24 cellular contexts compared by ENCODE assay signal in the genomic region with DNA sequence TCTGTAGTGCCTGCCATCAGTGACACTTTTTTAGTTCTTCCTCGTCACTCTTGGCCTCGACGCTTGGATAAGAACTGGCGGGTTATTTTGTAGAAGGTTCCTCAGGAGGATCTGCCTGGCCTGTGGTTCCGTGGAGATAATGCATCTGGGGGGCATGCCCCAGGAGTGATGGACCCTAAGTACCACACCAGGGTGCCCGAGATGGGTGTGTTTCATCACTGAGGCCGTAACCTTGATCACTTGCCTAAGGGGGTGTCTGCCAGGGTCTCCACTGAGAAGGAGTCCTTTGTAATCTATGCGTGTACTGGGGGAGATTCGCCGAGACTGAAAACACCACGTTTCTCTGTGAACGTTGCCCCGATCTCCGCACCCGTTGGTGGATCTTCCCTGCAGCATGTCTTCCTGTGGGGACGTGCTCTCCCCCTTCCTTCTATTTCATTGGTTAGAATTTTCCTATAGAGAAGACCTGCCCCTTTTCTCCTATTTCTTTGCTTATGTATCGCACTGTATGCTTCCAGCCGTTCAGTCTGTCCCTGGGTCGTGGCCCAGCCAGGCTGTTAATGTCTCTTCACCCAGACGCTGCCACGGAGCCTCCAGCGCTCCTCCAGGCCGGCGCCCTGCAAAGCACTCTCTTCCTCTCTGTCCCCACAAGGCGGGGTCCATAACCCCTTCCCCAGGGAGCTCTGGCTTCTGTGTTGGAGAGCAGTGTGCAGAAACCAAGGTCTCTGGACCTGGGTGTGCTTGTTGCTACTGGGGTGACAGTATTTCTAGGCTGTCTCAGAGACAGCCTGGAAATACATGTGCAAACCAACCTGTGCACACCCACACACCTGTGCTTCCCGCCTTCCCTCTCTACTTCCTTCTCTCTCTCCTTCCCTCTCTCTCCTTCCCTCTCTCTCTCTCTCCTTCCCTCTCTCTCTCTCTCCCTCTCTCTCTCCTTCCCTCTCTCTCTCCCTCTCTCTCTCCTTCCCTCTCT. TPM values are rescaled to one million over a fixed set of nuclear protein-coding genes. Genes with fewer than 3 reads are reported as not detected.
DNase-seq lines count a peak whose midpoint lies in the region; ATAC-seq and TF ChIP-seq lines count a peak whose summit lies in the region.
"Had no signal": no experiment of that assay in that cellular context is flagged by ENCODE, and none has a peak within 500 bp of the region (broad histone marks: within the 10 kb centered on the region; RNA-seq: fewer than 3 reads in every experiment).

No MANE protein-coding gene starts in this region.

- peaks cover 29% of the 10 kb centered on the region for H3K27me3 ChIP-seq in IMR-90 (ENCODE audit: control insufficient read depth, insufficient read depth, low read length)
- H3K27me3 ChIP-seq in foreskin keratinocyte = no peaks in the 10 kb centered on the region
- H3K27me3 ChIP-seq: testis, vagina had no signal

- DNase-seq in activated CD8-positive, alpha-beta memory T cell treated with anti-CD3 and anti-CD28 coated beads, Interleukin-2, amount 10 ng/mL, durations not matched to agents 7 days and 5 days = no peak
- no peak for DNase-seq in activated CD8-positive, alpha-beta memory T cell treated with anti-CD3 and anti-CD28 coated beads for 24 hours
- no peak for DNase-seq in IMR-90
- DNase-seq in foreskin keratinocyte = no peak
- peak in 1 of 2 donors; percentile 23 for DNase-seq in stimulated activated naive CD8-positive, alpha-beta T cell treated with anti-CD3 and anti-CD28 coated beads, Interleukin-15, amount 100 ng/mL, for 72 hours
- DNase-seq in NCI-H524 treated with DMSO at 0.1 percent for 48 hours (lab: John Stamatoyannopoulos, UW) = no peak
- DNase-seq in stimulated activated naive CD4-positive, alpha-beta T cell treated with Interleukin-2 at 50 U/mL for 16 hours (lab: John Stamatoyannopoulos, UW) = no peak
- DNase-seq: activated CD4-positive, alpha-beta T cell treated with anti-CD3 and anti-CD28 coated beads, Interleukin-2, amount 10 ng/mL, durations not matched to agents 24 days and 14 days; CD4-positive, CD25-positive, alpha-beta regulatory T cell; KG1; mesenchymal stem cell; NCI-H1694 treated with DMSO at 0.1 percent for 48 hours; NCI-H748 treated with DMSO at 0.1 percent for 48 hours; testis had no signal

- no peak overlapping the region for H3K4me3 ChIP-seq in IMR-90 (ENCODE audit: insufficient read depth, low read depth, low read length)
- H3K4me3 ChIP-seq: GM23338, heart left ventricle, testis, vagina had no signal

- no peaks in the 10 kb centered on the region for H3K79me1 ChIP-seq in IMR-90 (ENCODE audit: low read depth in 1 of 2, low read length in 2 of 2)

- no peak overlapping the region for H3K4me3 Mint-ChIP-seq in activated CD8-positive, alpha-beta memory T cell treated with anti-CD3 and anti-CD28 coated beads, Interleukin-2, amount 10 ng/mL, durations not matched to agents 7 days and 5 days
- no peak overlapping the region for H3K4me3 Mint-ChIP-seq in stimulated activated naive CD8-positive, alpha-beta T cell treated with anti-CD3 and anti-CD28 coated beads, Interleukin-15, amount 100 ng/mL, for 72 hours
- H3K4me3 Mint-ChIP-seq: activated CD4-positive, alpha-beta T cell treated with anti-CD3 and anti-CD28 coated beads, Interleukin-2, amount 10 ng/mL, durations not matched to agents 24 days and 14 days; activated T-helper 1 cell treated with anti-CD3 and anti-CD28 coated beads, Interleukin-12 subunit alpha, Interleukin-12 subunit beta, Interleukin-2, Interleukin-4 antibody, amounts not matched to agents 30 ng/mL and 10 ng/mL and 1 ng/mL, durations not matched to agents 14 hours and 24 hours and 36 hours; CD4-positive, CD25-positive, alpha-beta regulatory T cell; GM23338; T-helper 2 cell treated with Interferon-gamma antibody and Interleukin-4, amounts not matched to agents 5 μg/mL and 100 μg/mL, for 36 hours had no signal

- H3K14ac ChIP-seq in IMR-90 (replicated peaks; ENCODE audit: low read depth, low read length) = no peak overlapping the region

- H3K4me1 Mint-ChIP-seq in activated CD8-positive, alpha-beta memory T cell treated with anti-CD3 and anti-CD28 coated beads, Interleukin-2, amount 10 ng/mL, durations not matched to agents 7 days and 5 days = no peaks in the 10 kb centered on the region
- peaks cover 24% of the 10 kb centered on the region for H3K4me1 Mint-ChIP-seq in stimulated activated naive CD8-positive, alpha-beta T cell treated with anti-CD3 and anti-CD28 coated beads, Interleukin-15, amount 100 ng/mL, for 72 hours

- no peak overlapping the region for H2AK9ac ChIP-seq in IMR-90 (replicated peaks; ENCODE audit: low read depth, low read length, poor library complexity)

- H3K9ac ChIP-seq in IMR-90 (ENCODE audit: low read depth, low read length) = no peak overlapping the region

- POLR2A ChIA-PET in IMR-90 (lab: Charles Lee; ENCODE audit: unreplicated experiment) = no interaction called here

- H3K9me3 ChIP-seq in IMR-90 (ENCODE audit: control insufficient read depth, insufficient read depth, low read length) = no peaks in the 10 kb centered on the region; the same call in 1 of the 2 replicates
- H3K9me3 ChIP-seq: heart left ventricle, neutrophil, testis, vagina had no signal

- 48% methylated on average over 5 of the region's 26 CpGs; no CpG with 5 or more reads in 1 of the 2 experiments for WGBS in IMR-90 (ENCODE audit: extremely low coverage in 2 of 2, insufficient read length in 1 of 2), 2 experiments

- TF ChIP-seq CTCF in IMR-90 (conservative IDR thresholded peaks at IDR 0.05; ENCODE audit: low read depth, low read length) = no peak
- no peak for TF ChIP-seq CTCF in foreskin keratinocyte (conservative IDR thresholded peaks at IDR 0.05)

- no peak for TF ChIP-seq POLR2A in IMR-90 (IDR thresholded peaks at IDR 0.05; ENCODE audit: low read depth, low read length)

- in situ Hi-C loops in IMR-90 (cut with MboI; ENCODE audit: low sequenced_read_pairs) = no loop called here

- no peak overlapping the region for H3K27ac Mint-ChIP-seq in activated CD8-positive, alpha-beta memory T cell treated with anti-CD3 and anti-CD28 coated beads, Interleukin-2, amount 10 ng/mL, durations not matched to agents 7 days and 5 days
- no peak overlapping the region for H3K27ac Mint-ChIP-seq in stimulated activated naive CD8-positive, alpha-beta T cell treated with anti-CD3 and anti-CD28 coated beads, Interleukin-15, amount 100 ng/mL, for 72 hours
- H3K27ac Mint-ChIP-seq: GM23338 had no signal

- no peaks in the 10 kb centered on the region; the same call in 1 of the 2 replicates for H4K20me1 ChIP-seq in IMR-90 (ENCODE audit: insufficient read depth, low read length)

- no peak overlapping the region for H2BK120ac ChIP-seq in IMR-90 (ENCODE audit: low read depth, low read length)

- peaks cover 22% of the 10 kb centered on the region for H3K27me3 Mint-ChIP-seq in activated CD8-positive, alpha-beta memory T cell treated with anti-CD3 and anti-CD28 coated beads, Interleukin-2, amount 10 ng/mL, durations not matched to agents 7 days and 5 days
- peaks cover 62% of the 10 kb centered on the region for H3K27me3 Mint-ChIP-seq in stimulated activated naive CD8-positive, alpha-beta T cell treated with anti-CD3 and anti-CD28 coated beads, Interleukin-15, amount 100 ng/mL, for 72 hours

- BruUV-seq in IMR-90 (replicated peaks; lab: Mats Ljungman, UMichigan) = no TSS peak

- no peak overlapping the region for H3K4ac ChIP-seq in IMR-90 (ENCODE audit: low read depth, low read length)

- no peak overlapping the region for H2BK5ac ChIP-seq in IMR-90 (ENCODE audit: low read depth, low read length, poor library complexity, severe bottlenecking)

- no peaks in the 10 kb centered on the region for H3K36me3 ChIP-seq in IMR-90 (ENCODE audit: control insufficient read depth, insufficient read depth, low read length)
- H3K36me3 ChIP-seq: neutrophil, vagina had no signal

- no peak for TF ChIP-seq RAD21 in IMR-90 (IDR thresholded peaks at IDR 0.05; ENCODE audit: low read length)

- H3K23ac ChIP-seq in IMR-90 (ENCODE audit: low read depth, low read length) = no peak overlapping the region

- peak; percentile 30 for ATAC-seq in activated CD8-positive, alpha-beta memory T cell treated with anti-CD3 and anti-CD28 coated beads, Interleukin-2, amount 10 ng/mL, durations not matched to agents 7 days and 5 days
- ATAC-seq in IMR-90 (ENCODE audit: low read depth) = no peak; the same call in 1 of the 2 replicates
- peak; percentile 13 for ATAC-seq in foreskin keratinocyte
- ATAC-seq in stimulated activated naive CD8-positive, alpha-beta T cell treated with anti-CD3 and anti-CD28 coated beads, Interleukin-15, amount 100 ng/mL, for 72 hours = peak; percentile 50
- ATAC-seq in HG03521 (IDR thresholded peaks at IDR 0.05; ENCODE audit: unreplicated experiment) = no peak
- ATAC-seq: GM23338, heart left ventricle had no signal

- H4K91ac ChIP-seq in IMR-90 (ENCODE audit: insufficient read depth, low read depth, low read length) = no peak overlapping the region

- H3K9me3 Mint-ChIP-seq in activated CD8-positive, alpha-beta memory T cell treated with anti-CD3 and anti-CD28 coated beads, Interleukin-2, amount 10 ng/mL, durations not matched to agents 7 days and 5 days (ENCODE audit: low read depth) = peaks cover 4% of the 10 kb centered on the region
- H3K9me3 Mint-ChIP-seq in stimulated activated naive CD8-positive, alpha-beta T cell treated with anti-CD3 and anti-CD28 coated beads, Interleukin-15, amount 100 ng/mL, for 72 hours = peaks cover 6 to 8% of the 10 kb centered on the region in 2 donors
- H3K9me3 Mint-ChIP-seq: activated naive CD4-positive, alpha-beta T cell treated with anti-CD3 and anti-CD28 coated beads, Interleukin-2, amount 50 U/mL, for 24 hours had no signal

- H3K56ac ChIP-seq in IMR-90 (ENCODE audit: extremely low read depth, insufficient read depth, low read length) = no peak overlapping the region

- no peak overlapping the region for H4K5ac ChIP-seq in IMR-90 (ENCODE audit: low read depth, low read length)

- dilution Hi-C loops in IMR-90 (cut with HindIII; ENCODE audit: low sequenced_read_pairs, unreplicated experiment) = no loop called here

- no peak overlapping the region for H3K18ac ChIP-seq in IMR-90 (ENCODE audit: low read depth, low read length)

- H3K9me1 ChIP-seq in IMR-90 (ENCODE audit: insufficient read depth, low read length) = no peaks in the 10 kb centered on the region

- CTCF ChIA-PET in activated CD8-positive, alpha-beta memory T cell treated with anti-CD3 and anti-CD28 coated beads, Interleukin-2, amount 10 ng/mL, durations not matched to agents 7 days and 5 days (lab: Charles Lee) = no interaction called here
- CTCF ChIA-PET in IMR-90 (lab: Yijun Ruan, JAX) = no interaction called here

- H4K8ac ChIP-seq in IMR-90 (ENCODE audit: low read depth in 2 of 2, low read length in 2 of 2) = no peak overlapping the region

- no peak overlapping the region for H2AK5ac ChIP-seq in IMR-90 (ENCODE audit: low read depth, low read length)

- no peak overlapping the region for H2BK20ac ChIP-seq in IMR-90 (ENCODE audit: low read depth, low read length)

- H3K4me2 ChIP-seq in IMR-90 (ENCODE audit: low read depth, low read length) = no peak overlapping the region
- H3K4me2 ChIP-seq: GM23338 had no signal

- peak overlapping the region; percentile 21 for H2AFZ ChIP-seq in IMR-90 (replicated peaks; ENCODE audit: low read length, poor library complexity)
- H2AFZ ChIP-seq: GM23338 had no signal

- no peaks in the 10 kb centered on the region for H3K36me3 Mint-ChIP-seq in activated CD8-positive, alpha-beta memory T cell treated with anti-CD3 and anti-CD28 coated beads, Interleukin-2, amount 10 ng/mL, durations not matched to agents 7 days and 5 days
- H3K36me3 Mint-ChIP-seq: activated naive CD4-positive, alpha-beta T cell treated with anti-CD3 and anti-CD28 coated beads, Interleukin-2, amount 50 U/mL, for 24 hours; CD4-positive, CD25-positive, alpha-beta regulatory T cell had no signal

- intact Hi-C loops in IMR-90 (cut with micrococcal nuclease) = no loop called here

- H3K27ac ChIP-seq in IMR-90 (ENCODE audit: insufficient read depth, low read length) (no peak overlapping the region), foreskin keratinocyte (no peak overlapping the region)
- H3K27ac ChIP-seq: epithelial cell of prostate, heart left ventricle, neutrophil, testis, vagina had no signal

- no peak overlapping the region for H2BK15ac ChIP-seq in IMR-90 (ENCODE audit: low read depth, low read length)

- H3K4me1 ChIP-seq in IMR-90 (ENCODE audit: control insufficient read depth, insufficient read depth, low read length) (no peaks in the 10 kb centered on the region), foreskin keratinocyte (no peaks in the 10 kb centered on the region)
- H3K4me1 ChIP-seq: vagina had no signal

RNA-seq across cellular contexts. Expression of gene DPYSL4, which starts 14.4 kb away (rescaled TPM):
- 1 to 10 TPM; 1.5 to 2.6 TPM for total RNA-seq in activated CD8-positive, alpha-beta memory T cell treated with anti-CD3 and anti-CD28 coated beads, Interleukin-2, amount 10 ng/mL, durations not matched to agents 7 days and 5 days
- total RNA-seq in IMR-90 (2012; rRNA removed) (7.2 and 8.1 TPM in 2 replicates), foreskin keratinocyte (0.75 and 0.78 TPM in 2 replicates)
- polyA plus RNA-seq in IMR-90 (2012; rRNA removed) (30.5 and 33.7 TPM in 2 replicates), foreskin keratinocyte (0.62 and 1.0 TPM in 2 replicates)
- polyA plus RNA-seq in IMR-90 (2012; cell fraction: cytosol; rRNA removed) = 21.2 and 32.9 TPM in 2 replicates
- polyA plus RNA-seq in IMR-90 (2012; cell fraction: nucleus; rRNA removed; ENCODE audit: low replicate concordance) = 68.7 and 195 TPM in 2 replicates
- total RNA-seq: HT1080 had no signal

Comparison
In these comparisons a context has a peak if more than half of its experiments do, and no peak if none do; other contexts are left out.
1. ATAC-seq: peak in activated CD8-positive, alpha-beta memory T cell treated with anti-CD3 and anti-CD28 coated beads, Interleukin-2, amount 10 ng/mL, durations not matched to agents 7 days and 5 days (single experiment), foreskin keratinocyte (single experiment) and stimulated activated naive CD8-positive, alpha-beta T cell treated with anti-CD3 and anti-CD28 coated beads, Interleukin-15, amount 100 ng/mL, for 72 hours (single experiment); none in IMR-90 (single experiment) and HG03521 (single experiment).